Comparison of ENCODE assay signal across 25 cellular contexts in genomic region chr4:115323106-115323684, GRCh38.
DNase-seq lines count a peak whose midpoint lies in the region; ATAC-seq and TF ChIP-seq lines count a peak whose summit lies in the region.
"Had no signal": no experiment of that assay in that cellular context is flagged by ENCODE, and none has a peak within 500 bp of the region (broad histone marks: within the 10 kb centered on the region; RNA-seq: fewer than 3 reads in every experiment).

No MANE protein-coding gene starts in this region.

- peaks cover 0 to 3% of the 10 kb centered on the region in 2 donors for H3K4me1 ChIP-seq in neuronal stem cell (ENCODE audit: control insufficient read depth in 2 of 2, insufficient read depth in 1 of 2, low read depth in 1 of 2, low read length in 2 of 2)
- H3K4me1 ChIP-seq: BLaER1, psoas muscle, tibial artery had no signal

- POLR2A ChIA-PET in MCF 10A (lab: Yijun Ruan, JAX), result interaction anchor here (1.3 kb wide), 1 partner anchor 16 kb away, joined by 3 read pairs; no protein-coding TSS in a partner anchor

- H2AFZ ChIP-seq in neuronal stem cell (ENCODE audit: low read length), result peak overlapping the region; percentile 37
- H2AFZ ChIP-seq: PC-9 had no signal

- no peak overlapping the region for H2BK12ac ChIP-seq in neuronal stem cell (ENCODE audit: low read length)

- peak; percentile 79 for DNase-seq in NCI-H146 (lab: John Stamatoyannopoulos, UW)
- DNase-seq in NCI-H748 treated with DMSO at 0.1 percent for 48 hours (lab: John Stamatoyannopoulos, UW), result peak; percentile 91
- DNase-seq in neuronal stem cell (ENCODE audit: low spot score), result no peak
- DNase-seq in MCF 10A (ENCODE audit: unreplicated experiment), result no peak
- DNase-seq in stimulated activated CD4-positive, alpha-beta T cell treated with anti-CD3 and anti-CD28 coated beads, Interleukin-1b, Interleukin-23, amount 100 ng/mL, for 48 hours, result no peak
- DNase-seq: activated CD4-positive, CD25-positive, alpha-beta regulatory T cell treated with anti-CD3 and anti-CD28 coated beads, Interleukin-2, amount 50 U/mL, for 72 hours; activated CD8-positive, alpha-beta memory T cell treated with anti-CD3 and anti-CD28 coated beads, Interleukin-2, amount 10 ng/mL, durations not matched to agents 7 days and 5 days; cerebellar nuclear complex; DMS 273 treated with DMSO at 0.1 percent for 48 hours; endodermal cell; H7; hypothalamus; kidney glomerular epithelial cell; mesenchymal stem cell; NCI-H524; nephron progenitor cell; PC-9; psoas muscle; tibial artery had no signal

- WGBS in neuronal stem cell (ENCODE audit: extremely low coverage in 2 of 2, insufficient read length in 2 of 2, insufficient replicate concordance in 1 of 2), 2 donors, result no CpG with 5 or more reads among the region's 4 CpGs

- H2BK15ac ChIP-seq in neuronal stem cell (ENCODE audit: low read length), result no peak overlapping the region

- H3K27me3 ChIP-seq in neuronal stem cell (ENCODE audit: control insufficient read depth in 3 of 3, insufficient read depth in 3 of 3, low read depth in 1 of 3, low read length in 3 of 3), result no peaks in the 10 kb centered on the region
- H3K27me3 ChIP-seq: BLaER1, tibial artery had no signal

- no peak overlapping the region for H2AK5ac ChIP-seq in neuronal stem cell (ENCODE audit: low read depth, low read length)

- H3K4me3 ChIP-seq in neuronal stem cell (ENCODE audit: low read length in 2 of 2), result no peak overlapping the region
- H3K4me3 ChIP-seq: BLaER1, PC-9, psoas muscle, tibial artery had no signal

- ATAC-seq in HG03097 (IDR thresholded peaks at IDR 0.05; ENCODE audit: low FRiP score, unreplicated experiment), result no peak
- ATAC-seq: activated CD8-positive, alpha-beta memory T cell treated with anti-CD3 and anti-CD28 coated beads, Interleukin-2, amount 10 ng/mL, durations not matched to agents 7 days and 5 days; psoas muscle; stimulated activated memory B cell treated with anti-CD40 and anti-IgM and Interleukin-4, amounts not matched to agents 10 μg/mL and 1 μg/mL and 100 μg/mL, for 72 hours had no signal

- no peaks in the 10 kb centered on the region for H3K36me3 Mint-ChIP-seq in MCF 10A (ENCODE audit: insufficient read depth, unreplicated experiment)
- H3K36me3 Mint-ChIP-seq: activated CD8-positive, alpha-beta memory T cell treated with anti-CD3 and anti-CD28 coated beads, Interleukin-2, amount 10 ng/mL, durations not matched to agents 7 days and 5 days; stimulated activated memory B cell treated with anti-CD40 and anti-IgM and Interleukin-4, amounts not matched to agents 10 μg/mL and 1 μg/mL and 100 μg/mL, for 72 hours had no signal

- no peak overlapping the region for H3K4me2 ChIP-seq in neuronal stem cell (ENCODE audit: insufficient read depth, low read length, poor library complexity, severe bottlenecking)
- H3K4me2 ChIP-seq: BLaER1, PC-9 had no signal

- H3K27ac Mint-ChIP-seq in MCF 10A (ENCODE audit: low read depth, unreplicated experiment), result no peak overlapping the region
- H3K27ac Mint-ChIP-seq: activated CD8-positive, alpha-beta memory T cell treated with anti-CD3 and anti-CD28 coated beads, Interleukin-2, amount 10 ng/mL, durations not matched to agents 7 days and 5 days; activated T-helper 2 cell treated with anti-CD3 and anti-CD28 coated beads, Interferon-gamma antibody, Interleukin-2, Interleukin-4, amounts not matched to agents 10 μg/mL and 5 μg/mL and 100 μg/mL, durations not matched to agents 14 hours and 24 hours and 36 hours; endodermal cell; nephron progenitor cell; stimulated activated memory B cell treated with anti-CD40 and anti-IgM and Interleukin-4, amounts not matched to agents 10 μg/mL and 1 μg/mL and 100 μg/mL, for 72 hours; T-helper 2 cell treated with Interferon-gamma antibody and Interleukin-4, amounts not matched to agents 5 μg/mL and 100 μg/mL, for 36 hours had no signal

- H3K27ac ChIP-seq in neuronal stem cell (replicated peaks; ENCODE audit: low read length), result no peak overlapping the region
- H3K27ac ChIP-seq: BLaER1, PC-9, psoas muscle, tibial artery had no signal

- TF ChIP-seq EP300 in Ishikawa (IDR thresholded peaks at IDR 0.05; ENCODE audit: borderline replicate concordance), result no peak

- H3K36me3 ChIP-seq in neuronal stem cell (replicated peaks in 1 of 2; ENCODE audit: control insufficient read depth in 2 of 2, insufficient read depth in 2 of 2, low read length in 2 of 2), result no peaks in the 10 kb centered on the region
- H3K36me3 ChIP-seq: BLaER1, tibial artery had no signal

- TF ChIP-seq RAD21 in Ishikawa (IDR thresholded peaks at IDR 0.05; ENCODE audit: low read depth), result no peak

- H3K14ac ChIP-seq in neuronal stem cell (ENCODE audit: low read length), result no peak overlapping the region

- no peak overlapping the region for H2BK5ac ChIP-seq in neuronal stem cell (ENCODE audit: low read length)

- no peak overlapping the region for H4K8ac ChIP-seq in neuronal stem cell (ENCODE audit: low read depth, low read length)

- H3K4me1 Mint-ChIP-seq in MCF 10A (ENCODE audit: insufficient read depth, unreplicated experiment), result peaks cover 7% of the 10 kb centered on the region
- H3K4me1 Mint-ChIP-seq: activated CD8-positive, alpha-beta memory T cell treated with anti-CD3 and anti-CD28 coated beads, Interleukin-2, amount 10 ng/mL, durations not matched to agents 7 days and 5 days; endodermal cell; nephron progenitor cell; stimulated activated memory B cell treated with anti-CD40 and anti-IgM and Interleukin-4, amounts not matched to agents 10 μg/mL and 1 μg/mL and 100 μg/mL, for 72 hours had no signal

- no peak overlapping the region for H2BK120ac ChIP-seq in neuronal stem cell (ENCODE audit: low read depth, low read length)

- H3K18ac ChIP-seq in neuronal stem cell (ENCODE audit: low read length), result no peak overlapping the region

- H3K9ac ChIP-seq in neuronal stem cell (ENCODE audit: low read depth, low read length, poor library complexity), result no peak overlapping the region
- H3K9ac ChIP-seq: BLaER1 had no signal

- CTCF ChIA-PET in MCF 10A (lab: Yijun Ruan, JAX), result interaction anchor here (0.6 kb wide), 1 partner anchor 11 kb away, joined by 3 read pairs; no protein-coding TSS in a partner anchor

- no peak overlapping the region for H4K91ac ChIP-seq in neuronal stem cell (ENCODE audit: low read depth, low read length, poor library complexity)

- H3K27me3 Mint-ChIP-seq in MCF 10A (ENCODE audit: insufficient read depth, unreplicated experiment), result no peaks in the 10 kb centered on the region
- H3K27me3 Mint-ChIP-seq: activated CD8-positive, alpha-beta memory T cell treated with anti-CD3 and anti-CD28 coated beads, Interleukin-2, amount 10 ng/mL, durations not matched to agents 7 days and 5 days; stimulated activated memory B cell treated with anti-CD40 and anti-IgM and Interleukin-4, amounts not matched to agents 10 μg/mL and 1 μg/mL and 100 μg/mL, for 72 hours had no signal

- H3K9me3 Mint-ChIP-seq in MCF 10A (ENCODE audit: unreplicated experiment), result no peaks in the 10 kb centered on the region
- H3K9me3 Mint-ChIP-seq: endodermal cell; nephron progenitor cell; T-helper 2 cell treated with Interferon-gamma antibody and Interleukin-4, amounts not matched to agents 5 μg/mL and 100 μg/mL, for 36 hours had no signal

- H3K79me1 ChIP-seq in neuronal stem cell (ENCODE audit: low read depth, low read length), result no peaks in the 10 kb centered on the region

- no peak overlapping the region for H3K4me3 Mint-ChIP-seq in MCF 10A (ENCODE audit: unreplicated experiment)
- H3K4me3 Mint-ChIP-seq: activated CD8-positive, alpha-beta memory T cell treated with anti-CD3 and anti-CD28 coated beads, Interleukin-2, amount 10 ng/mL, durations not matched to agents 7 days and 5 days; endodermal cell; nephron progenitor cell; stimulated activated memory B cell treated with anti-CD40 and anti-IgM and Interleukin-4, amounts not matched to agents 10 μg/mL and 1 μg/mL and 100 μg/mL, for 72 hours; T-helper 2 cell treated with Interferon-gamma antibody and Interleukin-4, amounts not matched to agents 5 μg/mL and 100 μg/mL, for 36 hours had no signal

- H3K4ac ChIP-seq in neuronal stem cell (ENCODE audit: low read length), result no peak overlapping the region

- no peak for TF ChIP-seq CTCF in MCF 10A (IDR thresholded peaks at IDR 0.05; ENCODE audit: unreplicated experiment)

- no peaks in the 10 kb centered on the region for H3K9me3 ChIP-seq in neuronal stem cell (replicated peaks in 1 of 2; ENCODE audit: control insufficient read depth in 2 of 2, insufficient read depth in 1 of 2, low read depth in 1 of 2, low read length in 2 of 2)
- H3K9me3 ChIP-seq: BLaER1, psoas muscle, tibial artery had no signal

- BruUV-seq in MCF 10A (replicated peaks; lab: Mats Ljungman, UMichigan), result no TSS peak

- intact Hi-C loops in MCF 10A (cut with micrococcal nuclease), result no loop called here

- H3K23ac ChIP-seq in neuronal stem cell (ENCODE audit: low read depth, low read length, poor library complexity), result no peak overlapping the region

TF ChIP-seq in Ishikawa, 13 proteins besides CTCF, POLR2A, EP300 and RAD21 (continues in another document):
- no peak for TF ChIP-seq TAF1 (IDR thresholded peaks at IDR 0.05; ENCODE audit: low read depth)
- no peak for TF ChIP-seq USF1 (IDR thresholded peaks at IDR 0.05)
- peak; percentile 37; the same call in 1 of the 2 replicates for TF ChIP-seq TEAD4 (IDR thresholded peaks at IDR 0.05)
- TF ChIP-seq CEBPB (IDR thresholded peaks at IDR 0.05), result no peak; the same call in 1 of the 2 replicates
- TF ChIP-seq NFIC (IDR thresholded peaks at IDR 0.05), result peak; percentile 52
- TF ChIP-seq, protein P1, sequence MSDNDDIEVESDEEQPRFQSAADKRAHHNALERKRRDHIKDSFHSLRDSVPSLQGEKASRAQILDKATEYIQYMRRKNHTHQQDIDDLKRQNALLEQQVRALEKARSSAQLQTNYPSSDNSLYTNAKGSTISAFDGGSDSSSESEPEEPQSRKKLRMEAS (IDR thresholded peaks at IDR 0.05), result no peak
- TF ChIP-seq CREB1 (IDR thresholded peaks at IDR 0.05; ENCODE audit: low read depth), result no peak
- peak; percentile 19; the same call in 1 of the 2 replicates for TF ChIP-seq FOXM1 (IDR thresholded peaks at IDR 0.05; ENCODE audit: borderline replicate concordance, low read depth)
- TF ChIP-seq YY1 (IDR thresholded peaks at IDR 0.05; ENCODE audit: low read depth), result no peak
- TF ChIP-seq EGR1 (IDR thresholded peaks at IDR 0.05), result no peak
- no peak for TF ChIP-seq TCF12 (IDR thresholded peaks at IDR 0.05; ENCODE audit: low read depth)
- no peak for TF ChIP-seq ZBTB7A (IDR thresholded peaks at IDR 0.05; ENCODE audit: low read depth)

Comparison
In these comparisons a context has a peak if more than half of its experiments do, and no peak if none do; other contexts are left out.
1. DNase-seq: peak in NCI-H146 (single experiment) and NCI-H748 treated with DMSO at 0.1 percent for 48 hours (single experiment); none in neuronal stem cell (single experiment), MCF 10A (single experiment) and stimulated activated CD4-positive, alpha-beta T cell treated with anti-CD3 and anti-CD28 coated beads, Interleukin-1b, Interleukin-23, amount 100 ng/mL, for 48 hours (single experiment).